7 cellular contexts compared by ENCODE assay signal in genomic region chr2:64859208-64860161, GRCh38.
A peak's percentile ranks its signal among the peaks of the same experiment; 100 is the strongest.
DNase-seq lines count a peak whose midpoint lies in the region; ATAC-seq lines count a peak whose summit lies in the region.

No MANE protein-coding gene starts in this region.

- H3K9me3 Mint-ChIP-seq in stimulated activated memory B cell treated with anti-CD40 and anti-IgM and Interleukin-4, amounts not matched to agents 10 μg/mL and 1 μg/mL and 100 μg/mL, for 72 hours, result no peaks in the 10 kb centered on the region

- peak overlapping the region; percentile 54 for H3K27ac ChIP-seq in cingulate gyrus (ENCODE audit: low read depth, low read length)

- H3K4me3 ChIP-seq in GM08714 (ENCODE audit: low read length), result peak overlapping the region; percentile 35; the same call in 1 of the 2 replicates

- H3K4me1 Mint-ChIP-seq in stimulated activated memory B cell treated with anti-CD40 and anti-IgM and Interleukin-4, amounts not matched to agents 10 μg/mL and 1 μg/mL and 100 μg/mL, for 72 hours, result peaks cover 21% of the 10 kb centered on the region

- H3K36me3 Mint-ChIP-seq in stimulated activated memory B cell treated with anti-CD40 and anti-IgM and Interleukin-4, amounts not matched to agents 10 μg/mL and 1 μg/mL and 100 μg/mL, for 72 hours, result no peaks in the 10 kb centered on the region

- DNase-seq in NOMO-1 treated with DMSO at 0.1 percent for 48 hours (lab: John Stamatoyannopoulos, UW; ENCODE audit: unreplicated experiment), result peak; percentile 65
- peak; percentile 93 to 97 for DNase-seq in left colon
- DNase-seq in NCI-H2227 (lab: John Stamatoyannopoulos, UW; ENCODE audit: unreplicated experiment), result no peak

- H3K27me3 Mint-ChIP-seq in stimulated activated memory B cell treated with anti-CD40 and anti-IgM and Interleukin-4, amounts not matched to agents 10 μg/mL and 1 μg/mL and 100 μg/mL, for 72 hours, result no peaks in the 10 kb centered on the region

- ATAC-seq in HG02885 (IDR thresholded peaks at IDR 0.05; ENCODE audit: poor library complexity, unreplicated experiment), result peak; percentile 42
- peak; percentile 93 for ATAC-seq in left colon
- ATAC-seq in stimulated activated memory B cell treated with anti-CD40 and anti-IgM and Interleukin-4, amounts not matched to agents 10 μg/mL and 1 μg/mL and 100 μg/mL, for 72 hours, result peak; percentile 42

- intact Hi-C loops in left colon (cut with DNase I, micrococcal nuclease), result loop anchor here (5.0 to 10.0 kb wide), 4 partner anchors 87 to 335 kb away; partner anchors contain the start of genes AFTPH (in 1 of the 2) and SERTAD2 (in 1 of the 2)

- H3K27ac Mint-ChIP-seq in stimulated activated memory B cell treated with anti-CD40 and anti-IgM and Interleukin-4, amounts not matched to agents 10 μg/mL and 1 μg/mL and 100 μg/mL, for 72 hours, result no peak overlapping the region

- peak overlapping the region; percentile 67 for H3K4me3 Mint-ChIP-seq in stimulated activated memory B cell treated with anti-CD40 and anti-IgM and Interleukin-4, amounts not matched to agents 10 μg/mL and 1 μg/mL and 100 μg/mL, for 72 hours

Comparison
In these comparisons a context has a peak if more than half of its experiments do, and no peak if none do; other contexts are left out.
1. ATAC-seq: peak in every context shown above with its lines; median percentile 93 in left colon; 42 in HG02885; 42 in stimulated activated memory B cell treated with anti-CD40 and anti-IgM and Interleukin-4, amounts not matched to agents 10 μg/mL and 1 μg/mL and 100 μg/mL, for 72 hours.